22 cellular contexts compared by ENCODE assay signal in the genomic region with DNA sequence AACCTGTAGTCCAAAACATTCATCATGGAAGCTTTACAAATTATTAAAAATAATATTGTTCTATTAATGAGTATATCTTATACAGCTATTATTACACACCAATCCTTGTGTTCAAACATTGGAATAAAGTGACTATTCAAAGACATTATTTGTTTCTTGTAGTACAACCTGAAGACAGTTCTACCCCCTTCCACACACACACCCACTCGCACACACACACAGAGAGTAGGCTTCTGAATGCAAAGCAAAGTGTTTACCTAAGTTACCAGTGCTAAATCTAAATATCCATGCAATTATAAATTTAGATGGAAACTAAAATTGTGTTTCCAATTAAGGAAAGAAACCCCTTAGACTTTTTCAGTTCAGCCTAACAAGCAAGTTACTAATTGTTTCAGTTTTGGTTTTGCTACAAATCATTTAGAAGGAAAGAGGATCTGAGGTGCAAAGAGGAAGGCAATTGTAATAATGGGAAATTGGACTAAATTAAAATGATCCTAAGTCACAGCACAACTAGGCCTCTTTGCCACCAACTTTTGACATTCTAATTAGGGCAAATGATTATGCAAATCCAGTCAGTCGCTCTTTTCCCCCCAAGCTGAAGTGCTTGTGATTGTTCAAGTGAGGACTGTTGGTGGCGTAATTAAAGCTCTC.
DNase-seq lines count a peak whose midpoint lies in the region; ATAC-seq and TF ChIP-seq lines count a peak whose summit lies in the region.
"Had no signal": no experiment of that assay in that cellular context is flagged by ENCODE, and none has a peak within 500 bp of the region (broad histone marks: within the 10 kb centered on the region; RNA-seq: fewer than 3 reads in every experiment).

No MANE protein-coding gene starts in this region.

- DNase-seq in GM13976 (ENCODE audit: low spot score): peak; percentile 32
- no peak for DNase-seq in DMS 273 (lab: John Stamatoyannopoulos, UW; ENCODE audit: unreplicated experiment)
- DNase-seq in DMS153 treated with DMSO at 0.1 percent for 48 hours (lab: John Stamatoyannopoulos, UW; ENCODE audit: unreplicated experiment): no peak
- DNase-seq in RPMI8226: no peak
- DNase-seq: activated CD4-positive, alpha-beta T cell treated with anti-CD3 and anti-CD28 coated beads for 4 hours; activated naive CD4-positive, alpha-beta T cell treated with anti-CD3 and anti-CD28 coated beads, Interleukin-2, amount 50 U/mL, for 16 hours; activated T-cell treated with anti-CD3 and anti-CD28 coated beads, Interleukin-2, amount 50 U/mL, for 72 hours; anterior cingulate cortex; left colon; mesenchymal stem cell; NCI-H1436 treated with DMSO at 0.1 percent for 48 hours; NCI-H748 treated with DMSO at 0.1 percent for 48 hours; nucleus accumbens; small intestine; stimulated activated CD4-positive, alpha-beta T cell treated with anti-CD3 and anti-CD28 coated beads, Interleukin-2, amount 100 ng/mL, for 24 hours; T-helper 1 cell; testis had no signal

- peaks cover 1% of the 10 kb centered on the region for H3K27me3 Mint-ChIP-seq in dendritic cell treated with granulocyte-macrophage colony-stimulating factor and Interleukin-4, amounts not matched to agents 40 ng/mL and 50 ng/mL, for 4 days

- no peaks in the 10 kb centered on the region for H3K36me3 Mint-ChIP-seq in dendritic cell treated with granulocyte-macrophage colony-stimulating factor and Interleukin-4, amounts not matched to agents 40 ng/mL and 50 ng/mL, for 4 days (ENCODE audit: low read depth)
- H3K36me3 Mint-ChIP-seq: stimulated activated effector memory CD8-positive, alpha-beta T cell treated with anti-CD3 and anti-CD28 coated beads, Interleukin-12 subunit alpha, Interleukin-12 subunit beta, amount 100 ng/mL, for 72 hours had no signal

- H3K27ac Mint-ChIP-seq in dendritic cell treated with granulocyte-macrophage colony-stimulating factor and Interleukin-4, amounts not matched to agents 40 ng/mL and 50 ng/mL, for 4 days: peak overlapping the region; percentile 17
- H3K27ac Mint-ChIP-seq: activated T-cell treated with anti-CD3 and anti-CD28 coated beads, Interleukin-2, amount 50 U/mL, for 72 hours; stimulated activated effector memory CD8-positive, alpha-beta T cell treated with anti-CD3 and anti-CD28 coated beads, Interleukin-12 subunit alpha, Interleukin-12 subunit beta, amount 100 ng/mL, for 72 hours had no signal

- intact Hi-C loops in dendritic cell treated with granulocyte-macrophage colony-stimulating factor and Interleukin-4, amounts not matched to agents 40 ng/mL and 50 ng/mL, for 4 days (cut with micrococcal nuclease): no loop called here

- TF ChIP-seq CTCF in GM13976 (IDR thresholded peaks at IDR 0.05; ENCODE audit: borderline replicate concordance, control extremely low read depth, extremely low read depth, insufficient read depth, missing control alignments): no peak

- in situ Hi-C loops in GM13976 (cut with MboI; ENCODE audit: low sequenced_read_pairs, unreplicated experiment): no loop called here

- no peak overlapping the region for H3K4me3 Mint-ChIP-seq in dendritic cell treated with granulocyte-macrophage colony-stimulating factor and Interleukin-4, amounts not matched to agents 40 ng/mL and 50 ng/mL, for 4 days
- H3K4me3 Mint-ChIP-seq: activated T-cell treated with anti-CD3 and anti-CD28 coated beads, Interleukin-2, amount 50 U/mL, for 72 hours; stimulated activated effector memory CD8-positive, alpha-beta T cell treated with anti-CD3 and anti-CD28 coated beads, Interleukin-12 subunit alpha, Interleukin-12 subunit beta, amount 100 ng/mL, for 72 hours had no signal

- peaks cover 18% of the 10 kb centered on the region for H3K4me1 Mint-ChIP-seq in dendritic cell treated with granulocyte-macrophage colony-stimulating factor and Interleukin-4, amounts not matched to agents 40 ng/mL and 50 ng/mL, for 4 days (ENCODE audit: low read depth)
- H3K4me1 Mint-ChIP-seq: stimulated activated effector memory CD8-positive, alpha-beta T cell treated with anti-CD3 and anti-CD28 coated beads, Interleukin-12 subunit alpha, Interleukin-12 subunit beta, amount 100 ng/mL, for 72 hours had no signal

- ATAC-seq in GM21390 (IDR thresholded peaks at IDR 0.05; ENCODE audit: unreplicated experiment): peak; percentile 63
- peak; percentile 47 for ATAC-seq in HG03432 (IDR thresholded peaks at IDR 0.05; ENCODE audit: unreplicated experiment)
- ATAC-seq in GM19455 (IDR thresholded peaks at IDR 0.05; ENCODE audit: unreplicated experiment): no peak
- ATAC-seq: activated T-cell treated with anti-CD3 and anti-CD28 coated beads, Interleukin-2, amount 50 U/mL, for 72 hours; left colon; stimulated activated effector memory CD8-positive, alpha-beta T cell treated with anti-CD3 and anti-CD28 coated beads, Interleukin-12 subunit alpha, Interleukin-12 subunit beta, amount 100 ng/mL, for 72 hours had no signal

- H3K9me3 Mint-ChIP-seq in dendritic cell treated with granulocyte-macrophage colony-stimulating factor and Interleukin-4, amounts not matched to agents 40 ng/mL and 50 ng/mL, for 4 days: no peaks in the 10 kb centered on the region
- H3K9me3 Mint-ChIP-seq: activated T-cell treated with anti-CD3 and anti-CD28 coated beads, Interleukin-2, amount 50 U/mL, for 72 hours; stimulated activated effector memory CD8-positive, alpha-beta T cell treated with anti-CD3 and anti-CD28 coated beads, Interleukin-12 subunit alpha, Interleukin-12 subunit beta, amount 100 ng/mL, for 72 hours had no signal
